In the genomic region with DNA sequence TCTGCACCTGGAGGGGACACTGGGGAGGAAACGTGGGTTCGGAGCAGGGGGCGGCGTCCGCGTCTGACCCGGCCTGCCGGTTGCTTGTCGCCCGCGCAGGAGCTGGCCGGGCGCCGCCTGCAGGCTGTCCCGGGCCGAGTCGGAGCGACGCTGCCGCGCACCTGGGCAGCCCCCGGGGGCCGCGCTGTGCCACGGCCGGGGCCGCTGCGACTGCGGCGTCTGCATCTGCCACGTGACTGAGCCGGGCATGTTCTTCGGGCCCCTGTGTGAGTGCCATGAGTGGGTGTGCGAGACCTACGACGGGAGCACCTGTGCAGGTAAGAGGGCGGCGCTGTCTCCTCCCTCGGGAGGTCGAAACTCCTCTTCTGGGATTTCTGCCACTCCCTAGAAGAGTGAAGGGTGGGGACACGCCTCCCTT, we compare ENCODE assay signal across 8 cellular contexts. TPM values are rescaled to one million over a fixed set of nuclear protein-coding genes. Genes with fewer than 3 reads are reported as not detected.
DNase-seq lines count a peak whose midpoint lies in the region; ATAC-seq and TF ChIP-seq lines count a peak whose summit lies in the region.

No MANE protein-coding gene starts in this region.

- peak; percentile 13 for DNase-seq in cerebellum (ENCODE audit: low spot score)
- DNase-seq in mucosa of descending colon: peak; percentile 18 to 39 (median 26)
- no peak for DNase-seq in cerebellar nuclear complex (lab: John Stamatoyannopoulos, UW)
- no peak for DNase-seq in activated CD4-positive, alpha-beta T cell treated with anti-CD3 and anti-CD28 coated beads for 4 hours
- DNase-seq in NK-92 (lab: John Stamatoyannopoulos, UW; ENCODE audit: unreplicated experiment): no peak
- DNase-seq in AML-193 (lab: John Stamatoyannopoulos, UW): no peak

- no peaks in the 10 kb centered on the region for H3K36me3 ChIP-seq in mucosa of descending colon (ENCODE audit: low read depth)

- H3K4me1 ChIP-seq in mucosa of descending colon (ENCODE audit: low read depth): no peaks in the 10 kb centered on the region

- no peak overlapping the region for H3K4me3 ChIP-seq in mucosa of descending colon

- no peak for TF ChIP-seq CTCF in mucosa of descending colon (IDR thresholded peaks at IDR 0.05)

- intact Hi-C loops in mucosa of descending colon (cut with DNase I, micrococcal nuclease): no loop called here

- H3K9me3 ChIP-seq in mucosa of descending colon: no peaks in the 10 kb centered on the region

- peak; percentile 34 for ATAC-seq in GM18502 (IDR thresholded peaks at IDR 0.05; ENCODE audit: poor library complexity, unreplicated experiment)
- ATAC-seq in HG03045 (IDR thresholded peaks at IDR 0.05; ENCODE audit: unreplicated experiment): peak; percentile 33
- ATAC-seq in mucosa of descending colon: peak; percentile 69

RNA-seq across cellular contexts. Expression of gene ITGBL1, which starts 1.3 kb away (rescaled TPM):
- 4.3 TPM for total RNA-seq in cerebellum
- total RNA-seq in mucosa of descending colon: 1 to 10 TPM in 2 of 3 donors, under 1 TPM in 1; 0.06 to 2.3 (median 1.1) TPM

RNA-seq across cellular contexts. Expression of gene NALCN, which starts 37.5 kb away (rescaled TPM):
- total RNA-seq in cerebellum (28.7 TPM), mucosa of descending colon (1 to 10 TPM in 1 of 3 donors, under 1 TPM in 2; 0.10 to 1.4 (median 0.12) TPM)

Comparison
In these comparisons a context has a peak if more than half of its experiments do, and no peak if none do; other contexts are left out.
1. DNase-seq: peak in cerebellum (single experiment) and mucosa of descending colon (3 of 3); none in cerebellar nuclear complex (0 of 2), activated CD4-positive, alpha-beta T cell treated with anti-CD3 and anti-CD28 coated beads for 4 hours (0 of 2), NK-92 (single experiment) and AML-193 (0 of 2).
2. RNA of gene NALCN, which starts 37.5 kb away (total RNA-seq): 28.7 TPM in cerebellum (single experiment); 0.10 to 1.4 TPM in mucosa of descending colon; every median in the first group is over 10 times any median in the second.
3. Peak in every context shown above with its lines, with median percentiles within 50 percentile points of each other: ATAC-seq.